19 cellular contexts compared by ENCODE assay signal in genomic region chr11:48036466-48036865, GRCh38. TPM values are rescaled to one million over a fixed set of nuclear protein-coding genes. Genes with fewer than 3 reads are reported as not detected.
DNase-seq lines count a peak whose midpoint lies in the region; ATAC-seq, FAIRE-seq and TF ChIP-seq lines count a peak whose summit lies in the region.
"Had no signal": no experiment of that assay in that cellular context is flagged by ENCODE, and none has a peak within 500 bp of the region (broad histone marks: within the 10 kb centered on the region; RNA-seq: fewer than 3 reads in every experiment).

No MANE protein-coding gene starts in this region.

- H3K27me3 Mint-ChIP-seq in dendritic cell treated with granulocyte-macrophage colony-stimulating factor and Interleukin-4, amounts not matched to agents 40 ng/mL and 50 ng/mL, for 4 days = no peaks in the 10 kb centered on the region
- H3K27me3 Mint-ChIP-seq in neural progenitor cell (ENCODE audit: insufficient read depth, low read depth) = peaks cover 8% of the 10 kb centered on the region
- H3K27me3 Mint-ChIP-seq: stimulated activated naive CD8-positive, alpha-beta T cell treated with anti-CD3 and anti-CD28 coated beads, Interleukin-15, amount 100 ng/mL, for 72 hours had no signal

- no peaks in the 10 kb centered on the region for H3F3A ChIP-seq in neural progenitor cell (ENCODE audit: low read depth)

- no peak for TF ChIP-seq CTCF in AG04449 (IDR thresholded peaks at IDR 0.05; ENCODE audit: insufficient read depth, low read length, missing control alignments)
- no peak for TF ChIP-seq CTCF in neural progenitor cell (IDR thresholded peaks at IDR 0.05)

- no peak overlapping the region for H2AFZ ChIP-seq in Karpas-422 (ENCODE audit: low read length)
- H2AFZ ChIP-seq in neural progenitor cell (replicated peaks) = no peak overlapping the region

- FAIRE-seq in GM12892 (lab: Jason Lieb, UNC) = no peak
- FAIRE-seq: H1, K562, small intestine had no signal

- peak overlapping the region; percentile 78 for H3K27ac Mint-ChIP-seq in dendritic cell treated with granulocyte-macrophage colony-stimulating factor and Interleukin-4, amounts not matched to agents 40 ng/mL and 50 ng/mL, for 4 days
- H3K27ac Mint-ChIP-seq in neural progenitor cell = no peak overlapping the region

- H3K79me2 ChIP-seq in Karpas-422 (ENCODE audit: low read length) (peaks cover 96% of the 10 kb centered on the region), neural progenitor cell (ENCODE audit: low read depth) (peaks cover 6% of the 10 kb centered on the region)

- intact Hi-C loops in dendritic cell treated with granulocyte-macrophage colony-stimulating factor and Interleukin-4, amounts not matched to agents 40 ng/mL and 50 ng/mL, for 4 days (cut with micrococcal nuclease) = no loop called here

- H4K20me1 ChIP-seq in Karpas-422 (ENCODE audit: insufficient read depth, low read depth, low read length) (peaks cover 12% of the 10 kb centered on the region; the same call in 1 of the 2 replicates), neural progenitor cell (ENCODE audit: low read depth) (peaks cover 14% of the 10 kb centered on the region)
- H4K20me1 ChIP-seq: BLaER1 had no signal

- CTCF ChIA-PET in AG04449 (lab: Yijun Ruan, JAX) = interaction anchor here (1.1 to 2.0 kb wide), 3 partner anchors 18 to 102 kb away, joined by 3 to 6 read pairs (median 5); no protein-coding TSS in a partner anchor

- DNase-seq in AG04449 (ENCODE audit: low read depth, low spot score) (peak; percentile 29), Karpas-422 (peak; percentile 42), neural progenitor cell (ENCODE audit: low spot score) (no peak), OCI-M2 (lab: John Stamatoyannopoulos, UW; ENCODE audit: unreplicated experiment) (no peak), GM12892 (ENCODE audit: insufficient read length) (no peak)
- DNase-seq in stimulated activated naive CD4-positive, alpha-beta T cell treated with Interleukin-2 at 50 U/mL for 16 hours (lab: John Stamatoyannopoulos, UW) = no peak
- DNase-seq: activated CD4-positive, alpha-beta T cell treated with anti-CD3 and anti-CD28 coated beads for 1 hour; adrenal gland; dermis blood vessel endothelial cell; foreskin keratinocyte; mammary epithelial cell; NCI-H1436; small intestine; stimulated activated naive CD8-positive, alpha-beta T cell treated with anti-CD3 and anti-CD28 coated beads, Interleukin-15, amount 100 ng/mL, for 72 hours had no signal

- peaks cover 82% of the 10 kb centered on the region for H3K4me1 Mint-ChIP-seq in dendritic cell treated with granulocyte-macrophage colony-stimulating factor and Interleukin-4, amounts not matched to agents 40 ng/mL and 50 ng/mL, for 4 days (ENCODE audit: low read depth)
- peaks cover 29% of the 10 kb centered on the region for H3K4me1 Mint-ChIP-seq in neural progenitor cell

- no peak for TF ChIP-seq POLR2A in GM12892 (IDR thresholded peaks at IDR 0.05; ENCODE audit: low read depth, low read length)

- no peak overlapping the region for H3K4me3 Mint-ChIP-seq in dendritic cell treated with granulocyte-macrophage colony-stimulating factor and Interleukin-4, amounts not matched to agents 40 ng/mL and 50 ng/mL, for 4 days
- no peak overlapping the region for H3K4me3 Mint-ChIP-seq in neural progenitor cell

- H3K4me3 ChIP-seq in AG04449 (ENCODE audit: low read depth, low read length) (no peak overlapping the region), Karpas-422 (ENCODE audit: low read length) (peak overlapping the region; percentile 43; the same call in 1 of the 2 replicates), neural progenitor cell (no peak overlapping the region)
- H3K4me3 ChIP-seq: adrenal gland, BLaER1, K562 had no signal

- H3K27ac ChIP-seq in Karpas-422 (ENCODE audit: low read length) (peak overlapping the region; percentile 99), neural progenitor cell (no peak overlapping the region)
- H3K27ac ChIP-seq: adrenal gland, BLaER1, foreskin keratinocyte had no signal

- H3K36me3 Mint-ChIP-seq in dendritic cell treated with granulocyte-macrophage colony-stimulating factor and Interleukin-4, amounts not matched to agents 40 ng/mL and 50 ng/mL, for 4 days (ENCODE audit: low read depth) = peaks cover 68% of the 10 kb centered on the region
- peaks cover 2% of the 10 kb centered on the region for H3K36me3 Mint-ChIP-seq in neural progenitor cell

- H3K9me3 Mint-ChIP-seq in dendritic cell treated with granulocyte-macrophage colony-stimulating factor and Interleukin-4, amounts not matched to agents 40 ng/mL and 50 ng/mL, for 4 days = no peaks in the 10 kb centered on the region
- H3K9me3 Mint-ChIP-seq in neural progenitor cell = no peaks in the 10 kb centered on the region
- H3K9me3 Mint-ChIP-seq: stimulated activated naive CD8-positive, alpha-beta T cell treated with anti-CD3 and anti-CD28 coated beads, Interleukin-15, amount 100 ng/mL, for 72 hours had no signal

- H3K9me3 ChIP-seq in Karpas-422 (ENCODE audit: low read length) = no peaks in the 10 kb centered on the region
- no peaks in the 10 kb centered on the region for H3K9me3 ChIP-seq in neural progenitor cell (ENCODE audit: low read depth)
- H3K9me3 ChIP-seq: adrenal gland, BLaER1 had no signal

- no peak for ATAC-seq in HG03521 (IDR thresholded peaks at IDR 0.05; ENCODE audit: unreplicated experiment)
- ATAC-seq: foreskin keratinocyte, K562 had no signal

- peaks cover 97% of the 10 kb centered on the region for H3K4me1 ChIP-seq in Karpas-422 (ENCODE audit: low read length)
- peaks cover 24% of the 10 kb centered on the region for H3K4me1 ChIP-seq in neural progenitor cell
- H3K4me1 ChIP-seq: foreskin keratinocyte had no signal

- H3K27me3 ChIP-seq in Karpas-422 (ENCODE audit: low read length) (no peaks in the 10 kb centered on the region), neural progenitor cell (no peaks in the 10 kb centered on the region)
- H3K27me3 ChIP-seq: adrenal gland, BLaER1, foreskin keratinocyte had no signal

- H3K4me2 ChIP-seq in Karpas-422 (ENCODE audit: low read depth, low read length, poor library complexity, severe bottlenecking) (peak overlapping the region; percentile 68), neural progenitor cell (peak overlapping the region; percentile 40)

- peaks cover 23% of the 10 kb centered on the region for H3K36me3 ChIP-seq in Karpas-422 (ENCODE audit: insufficient read depth, low read length)
- H3K36me3 ChIP-seq in neural progenitor cell = no peaks in the 10 kb centered on the region
- H3K36me3 ChIP-seq: adrenal gland, BLaER1 had no signal

- no peaks in the 10 kb centered on the region for H3K9me2 ChIP-seq in Karpas-422 (replicated peaks; ENCODE audit: insufficient read depth, low read length)

- POLR2A ChIA-PET in AG04449 (lab: Yijun Ruan, JAX) = interaction anchor here (1.4 kb wide), 1 partner anchor 27 kb away, joined by 5 read pairs; no protein-coding TSS in a partner anchor

- H3K9ac ChIP-seq in Karpas-422 (ENCODE audit: low read length) (peak overlapping the region; percentile 58), neural progenitor cell (no peak overlapping the region)
- H3K9ac ChIP-seq: BLaER1 had no signal

RNA-seq across cellular contexts. Expression of gene PTPRJ, which starts 56.1 kb away (rescaled TPM):
- total RNA-seq in Karpas-422 (2014; rRNA removed; shearing (Covaris generic); ENCODE audit: low replicate concordance) = 90.3 and 132 TPM in 2 replicates
- 17.3 and 28.0 TPM in 2 replicates for total RNA-seq in neural progenitor cell (ENCODE audit: low replicate concordance)
- polyA plus RNA-seq in GM12892 (2012; ENCODE audit: missing spikeins) = 6.9 TPM

Comparison
In these comparisons a context has a peak if more than half of its experiments do, and no peak if none do; other contexts are left out.
1. DNase-seq: peak in AG04449 (single experiment) and Karpas-422 (single experiment); none in neural progenitor cell (single experiment), OCI-M2 (single experiment), stimulated activated naive CD4-positive, alpha-beta T cell treated with Interleukin-2 at 50 U/mL for 16 hours (single experiment) and GM12892 (single experiment).